In the genomic region with DNA sequence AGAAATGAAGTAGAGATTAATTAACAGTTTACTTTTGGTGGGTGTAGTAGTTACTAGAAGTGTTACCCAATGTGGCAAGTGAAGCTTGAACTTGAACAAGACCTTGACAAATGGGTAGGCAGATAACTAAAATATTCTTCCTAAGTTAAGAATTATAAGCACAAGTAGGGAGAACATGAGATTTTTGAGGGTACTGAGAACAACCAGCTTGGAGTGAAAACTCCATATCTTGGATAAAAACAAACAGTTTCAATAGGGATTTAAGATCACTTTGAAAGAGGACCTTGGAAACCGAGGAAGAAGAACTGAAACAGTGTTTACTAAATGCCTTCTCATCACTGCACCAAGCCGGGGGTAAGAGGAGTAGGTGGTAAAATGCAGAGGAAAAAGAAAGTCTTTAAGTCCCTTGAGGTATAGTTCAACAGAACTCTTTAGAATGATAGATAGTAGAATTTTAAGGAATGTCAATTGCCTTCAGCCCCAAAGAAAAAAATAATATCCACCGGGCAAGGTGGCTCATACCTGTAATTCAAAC, we compare ENCODE assay signal across 23 cellular contexts.
DNase-seq lines count a peak whose midpoint lies in the region; ATAC-seq, FAIRE-seq and TF ChIP-seq lines count a peak whose summit lies in the region.
"Had no signal": no experiment of that assay in that cellular context is flagged by ENCODE, and none has a peak within 500 bp of the region (broad histone marks: within the 10 kb centered on the region; RNA-seq: fewer than 3 reads in every experiment).

No MANE protein-coding gene starts in this region.

- no peaks in the 10 kb centered on the region for H3K4me1 Mint-ChIP-seq in WTC11
- H3K4me1 Mint-ChIP-seq: CD14-positive monocyte had no signal

- H3K36me3 ChIP-seq in OCI-LY3 (replicated peaks; ENCODE audit: low read depth, low read length): no peaks in the 10 kb centered on the region
- H3K36me3 ChIP-seq in ascending aorta: no peaks in the 10 kb centered on the region

- H4K20me1 ChIP-seq in OCI-LY3 (ENCODE audit: insufficient read depth, low read length): no peaks in the 10 kb centered on the region

- peak overlapping the region; percentile 21 for H3K4me2 ChIP-seq in OCI-LY3 (ENCODE audit: low read length)

- CTCF ChIA-PET in WTC11 (lab: Charles Lee): no interaction called here

- no peak overlapping the region for H3K27ac Mint-ChIP-seq in WTC11
- H3K27ac Mint-ChIP-seq: CD14-positive monocyte; CD8-positive, alpha-beta T cell had no signal

- H3K9me3 Mint-ChIP-seq in WTC11: peaks cover 4% of the 10 kb centered on the region; the same call in 1 of the 2 replicates

- 0 out of 2 replicates have a peak overlapping the region, but pooled peaks have one; percentile 14 for H2AFZ ChIP-seq in OCI-LY3 (ENCODE audit: low read depth, low read length)
- H2AFZ ChIP-seq: GM23248 had no signal

- no peaks in the 10 kb centered on the region for H3K9me3 ChIP-seq in OCI-LY3 (ENCODE audit: insufficient read depth, low read length)
- H3K9me3 ChIP-seq in ascending aorta: no peaks in the 10 kb centered on the region

- intact Hi-C loops in ascending aorta (cut with DNase I): no loop called here

- H3K27ac ChIP-seq in OCI-LY3 (ENCODE audit: low read length): peak overlapping the region; percentile 23
- no peak overlapping the region for H3K27ac ChIP-seq in ascending aorta
- H3K27ac ChIP-seq: 22Rv1, GM23248, HL-60 had no signal

- POLR2A ChIA-PET in WTC11 (lab: Charles Lee): no interaction called here

- no peak overlapping the region for H3K4me3 ChIP-seq in OCI-LY3 (ENCODE audit: low read length)
- H3K4me3 ChIP-seq in ascending aorta: no peak overlapping the region
- H3K4me3 ChIP-seq: GM23248 had no signal

- no peak for TF ChIP-seq POLR2A in GM12891 (IDR thresholded peaks at IDR 0.05; ENCODE audit: low read depth, low read length)

- H3K4me1 ChIP-seq in OCI-LY3 (ENCODE audit: low read length) (peaks cover 10% of the 10 kb centered on the region), ascending aorta (no peaks in the 10 kb centered on the region)

- no peaks in the 10 kb centered on the region for H3K79me2 ChIP-seq in OCI-LY3 (ENCODE audit: low read length)

- DNase-seq in GM12891 (ENCODE audit: insufficient read length, low spot score) (no peak), WTC11 (ENCODE audit: low spot score) (no peak), ascending aorta (ENCODE audit: low spot score in 2 of 2) (no peak)
- no peak for DNase-seq in activated CD8-positive, alpha-beta memory T cell treated with anti-CD3 and anti-CD28 coated beads, Interleukin-2, amount 50 U/mL, for 4 hours
- DNase-seq: CD8-positive, alpha-beta T cell; COR-L47; DMS153; DMS79 treated with DMSO at 0.1 percent for 48 hours; EL; GM23248; KBM-7 had no signal

- peak; percentile 16 for FAIRE-seq in GM12891 (lab: Jason Lieb, UNC)
- FAIRE-seq: D721Med, G401.6, GM19239, H54 had no signal

- no peaks in the 10 kb centered on the region for H3K36me3 Mint-ChIP-seq in WTC11
- H3K36me3 Mint-ChIP-seq: CD14-positive monocyte; CD8-positive, alpha-beta T cell had no signal

- H3K9ac ChIP-seq in OCI-LY3 (ENCODE audit: low read length): no peak overlapping the region
- H3K9ac ChIP-seq: GM23248 had no signal

- no peaks in the 10 kb centered on the region for H3K27me3 Mint-ChIP-seq in WTC11 (ENCODE audit: low read depth)

- TF ChIP-seq CTCF in OCI-LY3 (IDR thresholded peaks at IDR 0.05; ENCODE audit: low read depth, low read length) (no peak), WTC11 (IDR thresholded peaks at IDR 0.05) (no peak), ascending aorta (IDR thresholded peaks at IDR 0.05) (no peak)

- H3K4me3 Mint-ChIP-seq in WTC11: no peak overlapping the region
- H3K4me3 Mint-ChIP-seq: CD14-positive monocyte; CD8-positive, alpha-beta T cell had no signal

- H3K27me3 ChIP-seq in OCI-LY3 (ENCODE audit: low read depth, low read length): no peaks in the 10 kb centered on the region
- H3K27me3 ChIP-seq in ascending aorta: no peaks in the 10 kb centered on the region

- ATAC-seq in GM19463 (IDR thresholded peaks at IDR 0.05; ENCODE audit: unreplicated experiment) (peak; percentile 42), HG03432 (IDR thresholded peaks at IDR 0.05; ENCODE audit: unreplicated experiment) (peak; percentile 36), WTC11 (no peak), GM18519 (IDR thresholded peaks at IDR 0.05; ENCODE audit: low FRiP score, unreplicated experiment) (no peak)
- ATAC-seq: CD8-positive, alpha-beta T cell; HCT116 had no signal

TF ChIP-seq in GM12891, 5 proteins besides CTCF, POLR2A, EP300 and RAD21:
- TF ChIP-seq POLR2AphosphoS5 (IDR thresholded peaks at IDR 0.05; ENCODE audit: low read depth, low read length) (no peak), SPI1 (IDR thresholded peaks at IDR 0.05; ENCODE audit: low read depth, low read length) (peak; percentile 53)

TF ChIP-seq in WTC11, 78 proteins besides CTCF, POLR2A, EP300 and RAD21 (continues in another document):
- TF ChIP-seq, protein P1, sequence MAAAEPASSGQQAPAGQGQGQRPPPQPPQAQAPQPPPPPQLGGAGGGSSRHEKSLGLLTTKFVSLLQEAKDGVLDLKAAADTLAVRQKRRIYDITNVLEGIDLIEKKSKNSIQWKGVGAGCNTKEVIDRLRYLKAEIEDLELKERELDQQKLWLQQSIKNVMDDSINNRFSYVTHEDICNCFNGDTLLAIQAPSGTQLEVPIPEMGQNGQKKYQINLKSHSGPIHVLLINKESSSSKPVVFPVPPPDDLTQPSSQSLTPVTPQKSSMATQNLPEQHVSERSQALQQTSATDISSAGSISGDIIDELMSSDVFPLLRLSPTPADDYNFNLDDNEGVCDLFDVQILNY (CRISPR knock-in tag; IDR thresholded peaks at IDR 0.05): no peak
- TF ChIP-seq, protein P2, sequence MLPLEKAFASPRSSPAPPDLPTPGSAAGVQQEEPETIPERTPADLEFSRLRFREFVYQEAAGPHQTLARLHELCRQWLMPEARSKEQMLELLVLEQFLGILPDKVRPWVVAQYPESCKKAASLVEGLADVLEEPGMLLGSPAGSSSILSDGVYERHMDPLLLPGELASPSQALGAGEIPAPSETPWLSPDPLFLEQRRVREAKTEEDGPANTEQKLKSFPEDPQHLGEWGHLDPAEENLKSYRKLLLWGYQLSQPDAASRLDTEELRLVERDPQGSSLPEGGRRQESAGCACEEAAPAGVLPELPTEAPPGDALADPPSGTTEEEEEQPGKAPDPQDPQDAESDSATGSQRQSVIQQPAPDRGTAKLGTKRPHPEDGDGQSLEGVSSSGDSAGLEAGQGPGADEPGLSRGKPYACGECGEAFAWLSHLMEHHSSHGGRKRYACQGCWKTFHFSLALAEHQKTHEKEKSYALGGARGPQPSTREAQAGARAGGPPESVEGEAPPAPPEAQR (CRISPR knock-in tag; IDR thresholded peaks at IDR 0.05): no peak
- TF ChIP-seq, protein P3, sequence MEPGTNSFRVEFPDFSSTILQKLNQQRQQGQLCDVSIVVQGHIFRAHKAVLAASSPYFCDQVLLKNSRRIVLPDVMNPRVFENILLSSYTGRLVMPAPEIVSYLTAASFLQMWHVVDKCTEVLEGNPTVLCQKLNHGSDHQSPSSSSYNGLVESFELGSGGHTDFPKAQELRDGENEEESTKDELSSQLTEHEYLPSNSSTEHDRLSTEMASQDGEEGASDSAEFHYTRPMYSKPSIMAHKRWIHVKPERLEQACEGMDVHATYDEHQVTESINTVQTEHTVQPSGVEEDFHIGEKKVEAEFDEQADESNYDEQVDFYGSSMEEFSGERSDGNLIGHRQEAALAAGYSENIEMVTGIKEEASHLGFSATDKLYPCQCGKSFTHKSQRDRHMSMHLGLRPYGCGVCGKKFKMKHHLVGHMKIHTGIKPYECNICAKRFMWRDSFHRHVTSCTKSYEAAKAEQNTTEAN (CRISPR knock-in tag; IDR thresholded peaks at IDR 0.05): no peak
- TF ChIP-seq ZNF396 (CRISPR knock-in tag; IDR thresholded peaks at IDR 0.05; ENCODE audit: borderline replicate concordance) (no peak), ZNF317 (CRISPR knock-in tag; IDR thresholded peaks at IDR 0.05; ENCODE audit: borderline replicate concordance, low read depth) (no peak), TP53 (CRISPR knock-in tag; IDR thresholded peaks at IDR 0.05) (no peak), JUN (CRISPR knock-in tag; IDR thresholded peaks at IDR 0.05) (no peak), SMAD4 (CRISPR knock-in tag; IDR thresholded peaks at IDR 0.05) (no peak), ZNF423 (CRISPR knock-in tag; IDR thresholded peaks at IDR 0.05) (no peak), CBFB (CRISPR knock-in tag; IDR thresholded peaks at IDR 0.05; ENCODE audit: low read depth) (no peak)
- TF ChIP-seq, protein P4, sequence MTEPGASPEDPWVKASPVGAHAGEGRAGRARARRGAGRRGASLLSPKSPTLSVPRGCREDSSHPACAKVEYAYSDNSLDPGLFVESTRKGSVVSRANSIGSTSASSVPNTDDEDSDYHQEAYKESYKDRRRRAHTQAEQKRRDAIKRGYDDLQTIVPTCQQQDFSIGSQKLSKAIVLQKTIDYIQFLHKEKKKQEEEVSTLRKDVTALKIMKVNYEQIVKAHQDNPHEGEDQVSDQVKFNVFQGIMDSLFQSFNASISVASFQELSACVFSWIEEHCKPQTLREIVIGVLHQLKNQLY (CRISPR knock-in tag; IDR thresholded peaks at IDR 0.05): no peak
- TF ChIP-seq, protein P5, sequence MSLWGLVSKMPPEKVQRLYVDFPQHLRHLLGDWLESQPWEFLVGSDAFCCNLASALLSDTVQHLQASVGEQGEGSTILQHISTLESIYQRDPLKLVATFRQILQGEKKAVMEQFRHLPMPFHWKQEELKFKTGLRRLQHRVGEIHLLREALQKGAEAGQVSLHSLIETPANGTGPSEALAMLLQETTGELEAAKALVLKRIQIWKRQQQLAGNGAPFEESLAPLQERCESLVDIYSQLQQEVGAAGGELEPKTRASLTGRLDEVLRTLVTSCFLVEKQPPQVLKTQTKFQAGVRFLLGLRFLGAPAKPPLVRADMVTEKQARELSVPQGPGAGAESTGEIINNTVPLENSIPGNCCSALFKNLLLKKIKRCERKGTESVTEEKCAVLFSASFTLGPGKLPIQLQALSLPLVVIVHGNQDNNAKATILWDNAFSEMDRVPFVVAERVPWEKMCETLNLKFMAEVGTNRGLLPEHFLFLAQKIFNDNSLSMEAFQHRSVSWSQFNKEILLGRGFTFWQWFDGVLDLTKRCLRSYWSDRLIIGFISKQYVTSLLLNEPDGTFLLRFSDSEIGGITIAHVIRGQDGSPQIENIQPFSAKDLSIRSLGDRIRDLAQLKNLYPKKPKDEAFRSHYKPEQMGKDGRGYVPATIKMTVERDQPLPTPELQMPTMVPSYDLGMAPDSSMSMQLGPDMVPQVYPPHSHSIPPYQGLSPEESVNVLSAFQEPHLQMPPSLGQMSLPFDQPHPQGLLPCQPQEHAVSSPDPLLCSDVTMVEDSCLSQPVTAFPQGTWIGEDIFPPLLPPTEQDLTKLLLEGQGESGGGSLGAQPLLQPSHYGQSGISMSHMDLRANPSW (CRISPR knock-in tag; conservative IDR thresholded peaks at IDR 0.05; ENCODE audit: low read depth): no peak

Comparison
In these comparisons a context has a peak if more than half of its experiments do, and no peak if none do; other contexts are left out.
1. ATAC-seq: peak in GM19463 (single experiment) and HG03432 (single experiment); none in WTC11 (single experiment) and GM18519 (single experiment).